In the genomic region with DNA sequence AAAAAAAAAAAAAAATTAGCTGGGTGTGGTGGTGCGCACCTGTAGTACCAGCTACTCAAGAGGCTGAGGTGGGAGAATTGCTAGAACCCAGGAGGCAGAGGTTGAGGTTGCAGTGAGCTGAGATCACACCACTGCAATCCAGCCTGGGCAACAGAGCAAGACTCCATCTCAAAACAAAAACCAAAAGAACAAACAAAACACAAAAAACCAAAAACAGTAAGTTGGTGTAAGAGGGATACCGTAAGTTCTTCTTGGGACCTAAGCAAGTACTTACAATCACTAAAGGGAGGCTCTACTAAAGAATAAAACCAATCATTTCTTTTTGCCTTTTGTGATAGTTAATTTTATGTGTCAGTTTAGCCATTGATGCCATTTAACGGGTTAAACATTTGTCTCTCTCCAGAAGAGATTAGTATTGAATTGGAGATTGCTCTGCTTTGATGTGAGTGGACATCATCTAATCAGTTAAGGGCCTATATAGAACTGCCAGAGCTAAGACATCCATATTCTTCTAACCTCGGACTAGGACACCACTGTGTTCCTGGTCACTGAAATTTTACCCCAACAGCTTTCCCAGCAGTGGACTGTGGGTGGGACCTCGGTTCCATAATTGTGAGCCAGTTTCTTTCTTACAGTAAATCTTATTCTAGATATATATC, we compare ENCODE assay signal across 22 cellular contexts. TPM values are rescaled to one million over a fixed set of nuclear protein-coding genes. Genes with fewer than 3 reads are reported as not detected.
DNase-seq lines count a peak whose midpoint lies in the region; ATAC-seq, FAIRE-seq and TF ChIP-seq lines count a peak whose summit lies in the region.
"Had no signal": no experiment of that assay in that cellular context is flagged by ENCODE, and none has a peak within 500 bp of the region (broad histone marks: within the 10 kb centered on the region; RNA-seq: fewer than 3 reads in every experiment).

No MANE protein-coding gene starts in this region.

- H3K36me3 Mint-ChIP-seq in CD4-positive, alpha-beta T cell (ENCODE audit: low read depth) = peaks cover 63% of the 10 kb centered on the region
- peaks cover 67% of the 10 kb centered on the region for H3K36me3 Mint-ChIP-seq in activated T-helper 2 cell treated with anti-CD3 and anti-CD28 coated beads, Interferon-gamma antibody, Interleukin-2, Interleukin-4, amounts not matched to agents 10 μg/mL and 5 μg/mL and 100 μg/mL, durations not matched to agents 14 hours and 24 hours and 36 hours (ENCODE audit: low read depth)

- H3K27ac ChIP-seq in CD4-positive, alpha-beta T cell (ENCODE audit: low read depth, low read length) = no peak overlapping the region
- H3K27ac ChIP-seq in mesendoderm (ENCODE audit: low read depth, low read length) = no peak overlapping the region
- H3K27ac ChIP-seq in left lung = no peak overlapping the region
- H3K27ac ChIP-seq: heart right ventricle, upper lobe of right lung had no signal

- H3K4me3 Mint-ChIP-seq in CD4-positive, alpha-beta T cell = no peak overlapping the region
- H3K4me3 Mint-ChIP-seq in activated T-helper 2 cell treated with anti-CD3 and anti-CD28 coated beads, Interferon-gamma antibody, Interleukin-2, Interleukin-4, amounts not matched to agents 10 μg/mL and 5 μg/mL and 100 μg/mL, durations not matched to agents 14 hours and 24 hours and 36 hours (ENCODE audit: low read depth) = no peak overlapping the region
- H3K4me3 Mint-ChIP-seq: T-cell had no signal

- no peak overlapping the region for H4K5ac ChIP-seq in mesendoderm (ENCODE audit: low read length)

- peaks cover 2% of the 10 kb centered on the region for H3K79me1 ChIP-seq in mesendoderm (ENCODE audit: low read length)

- H2BK120ac ChIP-seq in mesendoderm (ENCODE audit: low read depth, low read length) = no peak overlapping the region

- FAIRE-seq in GM12891 (lab: Jason Lieb, UNC) = no peak
- FAIRE-seq: GM19239 had no signal

- no peak for DNase-seq in CD4-positive, alpha-beta T cell
- DNase-seq in GM12891 (ENCODE audit: insufficient read length, low spot score) (no peak), mesendoderm (no peak), HEK293T (ENCODE audit: extremely low spot score) (no peak), left lung (no peak)
- DNase-seq in activated T-helper 2 cell treated with anti-CD3 and anti-CD28 coated beads, Interferon-gamma antibody, Interleukin-2, Interleukin-4, amounts not matched to agents 10 μg/mL and 5 μg/mL and 100 μg/mL, durations not matched to agents 14 hours and 24 hours and 36 hours (ENCODE audit: low spot score) = no peak
- DNase-seq in stimulated activated naive CD4-positive, alpha-beta T cell treated with Interleukin-2 at 50 U/mL for 16 hours (lab: John Stamatoyannopoulos, UW) = no peak
- DNase-seq: activated CD4-positive, alpha-beta T cell treated with anti-CD3 and anti-CD28 coated beads for 48 hours; activated effector memory CD4-positive, alpha-beta T cell treated with Interleukin-2 at 50 U/mL for 16 hours; BE2C; dermis blood vessel endothelial cell; heart right ventricle; NCI-H1105 treated with DMSO at 0.1 percent for 48 hours; NCI-H2081 treated with DMSO at 0.1 percent for 48 hours; NCI-H524; nucleus accumbens; SHP77 treated with DMSO at 0.1 percent for 48 hours; stimulated activated CD4-positive, alpha-beta T cell treated with anti-CD3 and anti-CD28 coated beads, Interleukin-4, amount 100 ng/mL, for 24 hours; T-cell; upper lobe of right lung had no signal

- no peak overlapping the region for H2BK15ac ChIP-seq in mesendoderm (replicated peaks; ENCODE audit: low read depth)

- intact Hi-C loops in CD4-positive, alpha-beta T cell (cut with DNase I, micrococcal nuclease) = no loop called here
- intact Hi-C loops in activated T-helper 2 cell treated with anti-CD3 and anti-CD28 coated beads, Interferon-gamma antibody, Interleukin-2, Interleukin-4, amounts not matched to agents 10 μg/mL and 5 μg/mL and 100 μg/mL, durations not matched to agents 14 hours and 24 hours and 36 hours (cut with micrococcal nuclease) = no loop called here
- intact Hi-C loops in left lung (cut with DNase I) = no loop called here

- H3K4me2 ChIP-seq in mesendoderm (ENCODE audit: low read length) = no peak overlapping the region

- no peak overlapping the region for H2AK5ac ChIP-seq in mesendoderm (ENCODE audit: low read length)

- CTCF ChIA-PET in CD4-positive, alpha-beta T cell (lab: Charles Lee) = interaction anchor here (0.8 kb wide), 1 partner anchor 202 kb away, joined by 4 read pairs; no protein-coding TSS in a partner anchor
- CTCF ChIA-PET in HEK293T (lab: Yijun Ruan, JAX) = no interaction called here

- H4K8ac ChIP-seq in mesendoderm (ENCODE audit: low read depth, low read length) = peak overlapping the region; percentile 66

- H3K4ac ChIP-seq in mesendoderm (ENCODE audit: low read depth, low read length) = no peak overlapping the region

- no peak for ATAC-seq in CD4-positive, alpha-beta T cell (ENCODE audit: poor library complexity)
- ATAC-seq in left lung = no peak
- ATAC-seq: left lobe of liver, upper lobe of right lung had no signal

- no peaks in the 10 kb centered on the region for H3K9me3 ChIP-seq in CD4-positive, alpha-beta T cell (ENCODE audit: control insufficient read depth, low read length)
- H3K9me3 ChIP-seq in left lung = no peaks in the 10 kb centered on the region
- H3K9me3 ChIP-seq: BE2C, heart right ventricle, upper lobe of right lung had no signal

- H3K4me1 Mint-ChIP-seq in CD4-positive, alpha-beta T cell (ENCODE audit: low read depth) = peaks cover 17% of the 10 kb centered on the region
- peaks cover 10% of the 10 kb centered on the region for H3K4me1 Mint-ChIP-seq in activated T-helper 2 cell treated with anti-CD3 and anti-CD28 coated beads, Interferon-gamma antibody, Interleukin-2, Interleukin-4, amounts not matched to agents 10 μg/mL and 5 μg/mL and 100 μg/mL, durations not matched to agents 14 hours and 24 hours and 36 hours (ENCODE audit: low read depth)

- no peak for TF ChIP-seq CTCF in CD4-positive, alpha-beta T cell (IDR thresholded peaks at IDR 0.05)
- TF ChIP-seq CTCF in left lung (IDR thresholded peaks at IDR 0.05) = no peak

- TF ChIP-seq POLR2A in GM12891 (IDR thresholded peaks at IDR 0.05; ENCODE audit: low read depth, low read length) = peak; percentile 15; the same call in 1 of the 2 replicates

- H3K79me2 ChIP-seq in mesendoderm (ENCODE audit: control insufficient read depth, insufficient read depth, low read length) = peaks cover 2% of the 10 kb centered on the region

- no peaks in the 10 kb centered on the region for H3K4me1 ChIP-seq in mesendoderm (ENCODE audit: control insufficient read depth, low read depth, low read length)
- H3K4me1 ChIP-seq in left lung = no peaks in the 10 kb centered on the region
- H3K4me1 ChIP-seq: BE2C, upper lobe of right lung had no signal

- H3K23ac ChIP-seq in mesendoderm (ENCODE audit: low read length) = no peak overlapping the region

- POLR2A ChIA-PET in CD4-positive, alpha-beta T cell (lab: Charles Lee) = interaction anchor here (2.6 to 3.0 kb wide), 2 partner anchors 10 to 22 kb away, joined by 7 to 18 read pairs; partner anchors contain the start of genes ETF1 and HSPA9
- POLR2A ChIA-PET in HEK293T (lab: Yijun Ruan, JAX) = interaction anchor here (1.0 to 4.2 kb wide), 3 partner anchors 10 to 22 kb away, joined by 4 to 34 read pairs (median 7); partner anchors contain the start of genes ETF1 and HSPA9

- H3K27me3 ChIP-seq in CD4-positive, alpha-beta T cell (ENCODE audit: control insufficient read depth, insufficient read depth, low read length) = no peaks in the 10 kb centered on the region
- H3K27me3 ChIP-seq in mesendoderm (ENCODE audit: insufficient read depth, low read length, poor library complexity) = no peaks in the 10 kb centered on the region
- no peaks in the 10 kb centered on the region for H3K27me3 ChIP-seq in left lung
- H3K27me3 ChIP-seq: BE2C, heart right ventricle, upper lobe of right lung had no signal

- H3K56ac ChIP-seq in mesendoderm (ENCODE audit: low read length) = no peak overlapping the region

- H3K18ac ChIP-seq in mesendoderm (ENCODE audit: low read length) = no peak overlapping the region

- peak overlapping the region; percentile 42 for H3K27ac Mint-ChIP-seq in CD4-positive, alpha-beta T cell
- peak overlapping the region; percentile 24 for H3K27ac Mint-ChIP-seq in activated T-helper 2 cell treated with anti-CD3 and anti-CD28 coated beads, Interferon-gamma antibody, Interleukin-2, Interleukin-4, amounts not matched to agents 10 μg/mL and 5 μg/mL and 100 μg/mL, durations not matched to agents 14 hours and 24 hours and 36 hours
- H3K27ac Mint-ChIP-seq: T-cell had no signal

- WGBS in mesendoderm (ENCODE audit: extremely low coverage, insufficient coverage, low lambda C conversion rate) = no CpG with 5 or more reads among the region's 5 CpGs

- H3K9ac ChIP-seq in mesendoderm (ENCODE audit: low read length) = no peak overlapping the region

- H3K36me3 ChIP-seq in mesendoderm (ENCODE audit: control insufficient read depth, insufficient read depth, low read length) (peaks cover 14% of the 10 kb centered on the region), left lung (peaks cover 13 to 59% of the 10 kb centered on the region in 2 donors)

- H3K4me3 ChIP-seq in mesendoderm (ENCODE audit: low read length) (no peak overlapping the region), left lung (no peak overlapping the region)
- H3K4me3 ChIP-seq: heart right ventricle, upper lobe of right lung had no signal

- no peaks in the 10 kb centered on the region for H3K9me3 Mint-ChIP-seq in CD4-positive, alpha-beta T cell
- H3K9me3 Mint-ChIP-seq in activated T-helper 2 cell treated with anti-CD3 and anti-CD28 coated beads, Interferon-gamma antibody, Interleukin-2, Interleukin-4, amounts not matched to agents 10 μg/mL and 5 μg/mL and 100 μg/mL, durations not matched to agents 14 hours and 24 hours and 36 hours = no peaks in the 10 kb centered on the region
- H3K9me3 Mint-ChIP-seq: T-cell had no signal

- H2BK5ac ChIP-seq in mesendoderm (ENCODE audit: low read length) = no peak overlapping the region

- no peaks in the 10 kb centered on the region for H3K27me3 Mint-ChIP-seq in CD4-positive, alpha-beta T cell
- no peaks in the 10 kb centered on the region for H3K27me3 Mint-ChIP-seq in activated T-helper 2 cell treated with anti-CD3 and anti-CD28 coated beads, Interferon-gamma antibody, Interleukin-2, Interleukin-4, amounts not matched to agents 10 μg/mL and 5 μg/mL and 100 μg/mL, durations not matched to agents 14 hours and 24 hours and 36 hours (ENCODE audit: low read depth)
- H3K27me3 Mint-ChIP-seq: T-cell had no signal

RNA-seq across cellular contexts. Expression of gene ETF1, which starts 10.5 kb away (rescaled TPM):
- total RNA-seq in CD4-positive, alpha-beta T cell = 100 to 1,000 TPM; 178 to 187 TPM
- 58.5 TPM for polyA plus RNA-seq in GM12891 (2012; ENCODE audit: low read depth, missing spikeins)
- total RNA-seq in activated T-helper 2 cell treated with anti-CD3 and anti-CD28 coated beads, Interferon-gamma antibody, Interleukin-2, Interleukin-4, amounts not matched to agents 10 μg/mL and 5 μg/mL and 100 μg/mL, durations not matched to agents 14 hours and 24 hours and 36 hours = 169 and 170 TPM in 2 replicates
- 158 TPM for polyA plus RNA-seq in mesendoderm (2013, experiment 1 of 2)
- polyA plus RNA-seq in mesendoderm (2013, experiment 2 of 2) = 156 TPM
- 100 to 1,000 TPM; 107 to 112 TPM for total RNA-seq in left lung

RNA-seq across cellular contexts. Expression of gene HSPA9, which starts 21.6 kb away (rescaled TPM):
- total RNA-seq in CD4-positive, alpha-beta T cell = 100 to 1,000 TPM; 354 to 366 TPM
- polyA plus RNA-seq in GM12891 (2012; ENCODE audit: low read depth, missing spikeins) = 181 TPM
- 333 and 340 TPM in 2 replicates for total RNA-seq in activated T-helper 2 cell treated with anti-CD3 and anti-CD28 coated beads, Interferon-gamma antibody, Interleukin-2, Interleukin-4, amounts not matched to agents 10 μg/mL and 5 μg/mL and 100 μg/mL, durations not matched to agents 14 hours and 24 hours and 36 hours
- 301 TPM for polyA plus RNA-seq in mesendoderm (2013, experiment 1 of 2)
- 297 TPM for polyA plus RNA-seq in mesendoderm (2013, experiment 2 of 2)
- 100 to 1,000 TPM; 128 to 205 TPM for total RNA-seq in left lung
